In genomic region chrX:77347572-77347971, GRCh38 we compare ENCODE assay signal across 21 cellular contexts.
DNase-seq lines count a peak whose midpoint lies in the region; ATAC-seq, FAIRE-seq and TF ChIP-seq lines count a peak whose summit lies in the region.
"Had no signal": no experiment of that assay in that cellular context is flagged by ENCODE, and none has a peak within 500 bp of the region (broad histone marks: within the 10 kb centered on the region; RNA-seq: fewer than 3 reads in every experiment).

No MANE protein-coding gene starts in this region.

- no peak overlapping the region for H3K4me2 ChIP-seq in astrocyte (ENCODE audit: low read length)

- no peaks in the 10 kb centered on the region for H3K36me3 Mint-ChIP-seq in astrocyte (ENCODE audit: low read depth, unreplicated experiment)
- H3K36me3 Mint-ChIP-seq: CD14-positive monocyte had no signal

- TF ChIP-seq CTCF in astrocyte (IDR thresholded peaks at IDR 0.05; ENCODE audit: insufficient read depth, low read depth, low read length) = no peak

- H3K4me3 Mint-ChIP-seq in astrocyte (ENCODE audit: unreplicated experiment) = no peak overlapping the region
- H3K4me3 Mint-ChIP-seq: CD14-positive monocyte, HFFc6 had no signal

- H3K27ac Mint-ChIP-seq in astrocyte (ENCODE audit: unreplicated experiment) = no peak overlapping the region
- H3K27ac Mint-ChIP-seq: CD14-positive monocyte, HFFc6 had no signal

- no peaks in the 10 kb centered on the region for H3K79me2 ChIP-seq in astrocyte (ENCODE audit: insufficient read depth, low read length)

- peaks cover 12% of the 10 kb centered on the region for H3K4me1 Mint-ChIP-seq in astrocyte (ENCODE audit: low read depth, unreplicated experiment)
- H3K4me1 Mint-ChIP-seq: CD14-positive monocyte had no signal

- H3K27me3 ChIP-seq in HUES48 (ENCODE audit: control insufficient read depth, insufficient read depth, low read length) (no peaks in the 10 kb centered on the region), astrocyte (ENCODE audit: insufficient read depth, low read length) (no peaks in the 10 kb centered on the region)
- H3K27me3 ChIP-seq: Peyer's patch had no signal

- H4K20me1 ChIP-seq in astrocyte (ENCODE audit: insufficient read depth, low read length) = no peaks in the 10 kb centered on the region

- H3K9me3 Mint-ChIP-seq in astrocyte (ENCODE audit: unreplicated experiment) = no peaks in the 10 kb centered on the region

- H3K9ac ChIP-seq in HUES48 (ENCODE audit: low read depth, low read length) (no peak overlapping the region), astrocyte (ENCODE audit: low read length) (no peak overlapping the region)

- H3K4me3 ChIP-seq in HUES48 (ENCODE audit: low read depth, low read length) (no peak overlapping the region), astrocyte (ENCODE audit: insufficient read depth, low read depth, low read length) (no peak overlapping the region)
- H3K4me3 ChIP-seq: Peyer's patch, SK-N-MC had no signal

- no peak overlapping the region for H2AFZ ChIP-seq in astrocyte (ENCODE audit: low read depth, low read length)

- H3K27ac ChIP-seq in HUES48 (ENCODE audit: low read depth, low read length) (peak overlapping the region; percentile 12), astrocyte (ENCODE audit: low read depth, low read length) (no peak overlapping the region)
- H3K27ac ChIP-seq: Peyer's patch, SK-N-MC had no signal

- H3K36me3 ChIP-seq in HUES48 (ENCODE audit: control insufficient read depth, insufficient read depth, low read length) (no peaks in the 10 kb centered on the region), astrocyte (ENCODE audit: insufficient read depth, low read length) (no peaks in the 10 kb centered on the region)
- H3K36me3 ChIP-seq: Peyer's patch had no signal

- ATAC-seq in HG02642 (IDR thresholded peaks at IDR 0.05; ENCODE audit: poor library complexity, unreplicated experiment) = no peak

- no peaks in the 10 kb centered on the region for H3K27me3 Mint-ChIP-seq in astrocyte (ENCODE audit: low read depth, unreplicated experiment)

- DNase-seq in astrocyte (ENCODE audit: low read depth) (peak; percentile 5), islet precursor cell (peak; percentile 77), urothelium cell line (ENCODE audit: low spot score) (peak; percentile 1), NCI-H82 (lab: John Stamatoyannopoulos, UW) (no peak), NCI-H1930 (lab: John Stamatoyannopoulos, UW) (no peak)
- DNase-seq: ACHN, AML-193, HFFc6, MV-4-11, NCI-H1417 treated with DMSO at 0.1 percent for 48 hours, NCI-H2029 treated with DMSO at 0.1 percent for 48 hours, NCI-H2171 treated with DMSO at 0.1 percent for 48 hours, NCI-H446 treated with DMSO at 0.1 percent for 48 hours, NCI-H774, Peyer's patch, Right ventricle myocardium superior had no signal

- H3K9me3 ChIP-seq in HUES48 (ENCODE audit: control insufficient read depth, insufficient read depth, low read length) (peaks cover 34% of the 10 kb centered on the region), astrocyte (ENCODE audit: insufficient read depth, low read depth, low read length) (no peaks in the 10 kb centered on the region)
- H3K9me3 ChIP-seq: Peyer's patch had no signal

- FAIRE-seq in astrocyte (lab: Jason Lieb, UNC) (no peak), urothelium cell line (lab: Jason Lieb, UNC) (no peak)
- FAIRE-seq: H54 had no signal

- H3K4me1 ChIP-seq in HUES48 (ENCODE audit: control insufficient read depth, insufficient read depth, low read length) (no peaks in the 10 kb centered on the region), astrocyte (ENCODE audit: insufficient read depth, low read length) (no peaks in the 10 kb centered on the region)
- H3K4me1 ChIP-seq: Peyer's patch had no signal

Comparison
In these comparisons a context has a peak if more than half of its experiments do, and no peak if none do; other contexts are left out.
1. DNase-seq: peak in astrocyte (single experiment), islet precursor cell (single experiment) and urothelium cell line (single experiment); none in NCI-H82 (single experiment) and NCI-H1930 (0 of 2).